In genomic region chr17:68184816-68185436, GRCh38 we compare ENCODE assay signal across 8 cellular contexts.
DNase-seq lines count a peak whose midpoint lies in the region; ATAC-seq lines count a peak whose summit lies in the region.

No MANE protein-coding gene starts in this region.

- DNase-seq in T follicular helper cell (ENCODE audit: low read depth) (peak; percentile 51), germinal center (ENCODE audit: low spot score) (peak; percentile 46), RPMI8226 (no peak), iPS-NIHi7 (ENCODE audit: extremely low spot score) (no peak), A172 (ENCODE audit: low spot score) (no peak)

- ATAC-seq in GM18519 (IDR thresholded peaks at IDR 0.05; ENCODE audit: low FRiP score, unreplicated experiment) (peak; percentile 43), HG02678 (IDR thresholded peaks at IDR 0.05; ENCODE audit: unreplicated experiment) (peak; percentile 56), GM19328 (IDR thresholded peaks at IDR 0.05; ENCODE audit: unreplicated experiment) (no peak)

Comparison
In these comparisons a context has a peak if more than half of its experiments do, and no peak if none do; other contexts are left out.
1. DNase-seq: peak in T follicular helper cell (single experiment) and germinal center (single experiment); none in RPMI8226 (single experiment), iPS-NIHi7 (single experiment) and A172 (single experiment).